ENCODE assay signal across 12 cellular contexts in the genomic region with DNA sequence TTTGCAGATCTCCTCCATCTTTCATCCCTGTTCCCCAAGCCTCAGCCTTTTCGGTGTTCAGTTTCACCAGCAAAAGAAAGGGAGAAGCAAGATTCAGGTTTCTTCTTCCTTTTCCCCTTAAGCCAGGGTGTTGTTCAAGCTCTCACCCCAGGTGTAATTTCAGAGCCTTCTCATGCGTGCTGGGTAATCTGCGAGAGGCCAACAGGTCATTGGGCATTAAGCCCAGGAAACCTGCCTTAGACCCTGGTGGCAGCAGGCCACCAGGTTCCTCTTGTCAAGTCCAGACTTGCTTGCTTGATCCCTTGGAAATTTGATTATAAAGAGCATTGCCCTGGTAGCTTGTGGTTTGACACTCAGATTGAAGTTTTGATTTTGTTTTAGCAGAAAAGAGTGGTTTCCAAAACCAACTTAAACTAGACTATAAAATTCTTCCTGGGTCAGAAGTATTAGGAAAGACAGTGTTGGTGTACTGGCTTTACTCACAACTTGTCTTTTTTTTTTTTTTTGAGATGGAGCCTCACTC. TPM values are rescaled to one million over a fixed set of nuclear protein-coding genes. Genes with fewer than 3 reads are reported as not detected.
DNase-seq lines count a peak whose midpoint lies in the region; ATAC-seq and TF ChIP-seq lines count a peak whose summit lies in the region.
"Had no signal": no experiment of that assay in that cellular context is flagged by ENCODE, and none has a peak within 500 bp of the region (broad histone marks: within the 10 kb centered on the region; RNA-seq: fewer than 3 reads in every experiment).

No MANE protein-coding gene starts in this region.

- H3K27me3 Mint-ChIP-seq in activated T-cell treated with anti-CD3 and anti-CD28 coated beads, Interleukin-2, amount 50 U/mL, for 72 hours (ENCODE audit: low read depth) = no peaks in the 10 kb centered on the region
- H3K27me3 Mint-ChIP-seq: CD8-positive, alpha-beta memory T cell had no signal

- TF ChIP-seq POLR2A in esophagus squamous epithelium (IDR thresholded peaks at IDR 0.05) = no peak

- no peak for DNase-seq in activated T-cell treated with anti-CD3 and anti-CD28 coated beads, Interleukin-2, amount 50 U/mL, for 72 hours
- no peak for DNase-seq in activated T-cell treated with anti-CD3 and anti-CD28 coated beads, Interleukin-2, amount 50 U/mL, for 1 hour
- DNase-seq in RPMI8226 (peak; percentile 71), esophagus squamous epithelium (lab: John Stamatoyannopoulos, UW) (no peak), 8988T (no peak), posterior cingulate gyrus (no peak)
- no peak for DNase-seq in stimulated activated effector memory CD8-positive, alpha-beta T cell treated with anti-CD3 and anti-CD28 coated beads, Interleukin-12 subunit alpha, Interleukin-12 subunit beta, amount 100 ng/mL, for 72 hours (ENCODE audit: low spot score in 2 of 2)
- DNase-seq: CD8-positive, alpha-beta memory T cell; H7; testis had no signal

- H3K36me3 ChIP-seq in esophagus squamous epithelium = peaks cover 0 to 66% (median 8%) of the 10 kb centered on the region in 3 donors

- peaks cover 5% of the 10 kb centered on the region in 2 donors for H3K36me3 Mint-ChIP-seq in activated T-cell treated with anti-CD3 and anti-CD28 coated beads, Interleukin-2, amount 50 U/mL, for 72 hours (ENCODE audit: insufficient read depth in 2 of 2)
- peaks cover 87% of the 10 kb centered on the region for H3K36me3 Mint-ChIP-seq in stimulated activated effector memory CD8-positive, alpha-beta T cell treated with anti-CD3 and anti-CD28 coated beads, Interleukin-12 subunit alpha, Interleukin-12 subunit beta, amount 100 ng/mL, for 72 hours

- peak in 1 of 6 experiments; percentile 5 for TF ChIP-seq CTCF in esophagus squamous epithelium (IDR thresholded peaks at IDR 0.05)

- no peaks in the 10 kb centered on the region for H3K9me3 Mint-ChIP-seq in activated T-cell treated with anti-CD3 and anti-CD28 coated beads, Interleukin-2, amount 50 U/mL, for 72 hours
- H3K9me3 Mint-ChIP-seq in stimulated activated effector memory CD8-positive, alpha-beta T cell treated with anti-CD3 and anti-CD28 coated beads, Interleukin-12 subunit alpha, Interleukin-12 subunit beta, amount 100 ng/mL, for 72 hours = no peaks in the 10 kb centered on the region
- H3K9me3 Mint-ChIP-seq: CD8-positive, alpha-beta memory T cell had no signal

- H3K4me3 Mint-ChIP-seq in activated T-cell treated with anti-CD3 and anti-CD28 coated beads, Interleukin-2, amount 50 U/mL, for 72 hours = no peak overlapping the region
- H3K4me3 Mint-ChIP-seq in stimulated activated effector memory CD8-positive, alpha-beta T cell treated with anti-CD3 and anti-CD28 coated beads, Interleukin-12 subunit alpha, Interleukin-12 subunit beta, amount 100 ng/mL, for 72 hours = no peak overlapping the region

- peaks cover 17% of the 10 kb centered on the region for H3K4me1 Mint-ChIP-seq in activated T-cell treated with anti-CD3 and anti-CD28 coated beads, Interleukin-2, amount 50 U/mL, for 72 hours (ENCODE audit: low read depth)
- H3K4me1 Mint-ChIP-seq in stimulated activated effector memory CD8-positive, alpha-beta T cell treated with anti-CD3 and anti-CD28 coated beads, Interleukin-12 subunit alpha, Interleukin-12 subunit beta, amount 100 ng/mL, for 72 hours = peaks cover 9% of the 10 kb centered on the region

- peak overlapping the region; percentile 61 to 87 (median 79) for H3K27ac ChIP-seq in esophagus squamous epithelium
- H3K27ac ChIP-seq: SK-N-MC, testis had no signal

- WGBS in esophagus squamous epithelium, 2 donors = 28 to 42% methylated on average over 3 of the region's 3 CpGs

- H3K4me1 ChIP-seq in esophagus squamous epithelium = peaks cover 5 to 62% (median 9%) of the 10 kb centered on the region in 3 donors
- H3K4me1 ChIP-seq: testis had no signal

- peak overlapping the region; percentile 54 for H3K27ac Mint-ChIP-seq in activated T-cell treated with anti-CD3 and anti-CD28 coated beads, Interleukin-2, amount 50 U/mL, for 72 hours
- peak overlapping the region; percentile 76 for H3K27ac Mint-ChIP-seq in stimulated activated effector memory CD8-positive, alpha-beta T cell treated with anti-CD3 and anti-CD28 coated beads, Interleukin-12 subunit alpha, Interleukin-12 subunit beta, amount 100 ng/mL, for 72 hours

- intact Hi-C loops in esophagus squamous epithelium (cut with DNase I) = no loop called here
- intact Hi-C loops in posterior cingulate gyrus (cut with DNase I) = no loop called here

- H3K9me3 ChIP-seq in esophagus squamous epithelium = no peaks in the 10 kb centered on the region
- H3K9me3 ChIP-seq: testis had no signal

- no peak for ATAC-seq in activated T-cell treated with anti-CD3 and anti-CD28 coated beads, Interleukin-2, amount 50 U/mL, for 72 hours (replicated peaks in 1 of 2)
- no peak for ATAC-seq in stimulated activated effector memory CD8-positive, alpha-beta T cell treated with anti-CD3 and anti-CD28 coated beads, Interleukin-12 subunit alpha, Interleukin-12 subunit beta, amount 100 ng/mL, for 72 hours
- ATAC-seq in GM21381 (IDR thresholded peaks at IDR 0.05; ENCODE audit: unreplicated experiment) = no peak

- no peak overlapping the region for H3K4me3 ChIP-seq in esophagus squamous epithelium
- H3K4me3 ChIP-seq: SK-N-MC, testis had no signal

- no peaks in the 10 kb centered on the region for H3K27me3 ChIP-seq in esophagus squamous epithelium
- H3K27me3 ChIP-seq: testis had no signal

RNA-seq across cellular contexts. Expression of a gene that starts 6.9 kb away (rescaled TPM):
- total RNA-seq in activated T-cell treated with anti-CD3 and anti-CD28 coated beads, Interleukin-2, amount 50 U/mL, for 72 hours = 100 to 1,000 TPM; 155 to 178 TPM
- 100 to 1,000 TPM; 122 to 164 (median 146) TPM for total RNA-seq in esophagus squamous epithelium

RNA-seq across cellular contexts. Expression of a gene that starts 26.4 kb away (rescaled TPM):
- total RNA-seq in activated T-cell treated with anti-CD3 and anti-CD28 coated beads, Interleukin-2, amount 50 U/mL, for 72 hours = 100 to 1,000 TPM; 214 to 241 TPM
- 10 to 100 TPM; 40.0 to 71.7 (median 63.4) TPM for total RNA-seq in esophagus squamous epithelium

RNA-seq across cellular contexts. Expression of a gene that starts 35.8 kb away (rescaled TPM):
- total RNA-seq in activated T-cell treated with anti-CD3 and anti-CD28 coated beads, Interleukin-2, amount 50 U/mL, for 72 hours = 100 to 1,000 TPM; 128 to 146 TPM
- total RNA-seq in esophagus squamous epithelium = 1,000 to 10,000 TPM in 3 of 4 donors, 100 to 1,000 TPM in 1; 531 to 1,461 (median 1,071) TPM

RNA-seq across cellular contexts. Expression of a gene that starts 57.4 kb away (rescaled TPM):
- total RNA-seq in activated T-cell treated with anti-CD3 and anti-CD28 coated beads, Interleukin-2, amount 50 U/mL, for 72 hours = 1 to 10 TPM; 3.4 to 4.7 TPM
- total RNA-seq in esophagus squamous epithelium = 1 to 10 TPM; 1.1 to 2.1 (median 1.8) TPM

RNA-seq across cellular contexts. Expression of a gene that starts 57.6 kb away (rescaled TPM):
- 10 to 100 TPM; 15.2 to 15.5 TPM for total RNA-seq in activated T-cell treated with anti-CD3 and anti-CD28 coated beads, Interleukin-2, amount 50 U/mL, for 72 hours
- total RNA-seq in esophagus squamous epithelium = 1 to 10 TPM in 1 of 4 donors, under 1 TPM in 2, not detected in 1; 0.15 to 1.1 (median 0.76) TPM
